In genomic region chr6:38307730-38308129, GRCh38 we compare ENCODE assay signal across 11 cellular contexts.
A peak's percentile ranks its signal among the peaks of the same experiment; 100 is the strongest.
DNase-seq lines count a peak whose midpoint lies in the region; ATAC-seq and TF ChIP-seq lines count a peak whose summit lies in the region.
"Had no signal": no experiment of that assay in that cellular context is flagged by ENCODE, and none has a peak within 500 bp of the region (broad histone marks: within the 10 kb centered on the region; RNA-seq: fewer than 3 reads in every experiment).

No MANE protein-coding gene starts in this region.

- no peaks in the 10 kb centered on the region for H3K36me3 Mint-ChIP-seq in activated T-helper 1 cell treated with anti-CD3 and anti-CD28 coated beads, Interleukin-12 subunit alpha, Interleukin-12 subunit beta, Interleukin-2, Interleukin-4 antibody, amounts not matched to agents 30 ng/mL and 10 ng/mL and 1 ng/mL, durations not matched to agents 14 hours and 24 hours and 36 hours (ENCODE audit: low read depth)

- DNase-seq in cardiac muscle cell (ENCODE audit: low read depth in 1 of 2, low spot score in 1 of 2) = no peak
- DNase-seq in right atrium auricular region (ENCODE audit: low spot score) = no peak
- DNase-seq in NCI-H69 (lab: John Stamatoyannopoulos, UW) = peak; percentile 16
- no peak for DNase-seq in activated T-helper 1 cell treated with anti-CD3 and anti-CD28 coated beads, Interleukin-12 subunit alpha, Interleukin-12 subunit beta, Interleukin-2, Interleukin-4 antibody, amounts not matched to agents 30 ng/mL and 10 ng/mL and 1 ng/mL, durations not matched to agents 14 hours and 24 hours and 36 hours (ENCODE audit: low spot score)
- no peak for DNase-seq in NCI-H1694 (lab: John Stamatoyannopoulos, UW)
- no peak for DNase-seq in transverse colon
- no peak for DNase-seq in right cardiac atrium
- DNase-seq: amygdala; NK-92 treated with Interleukin-12 subunit alpha and Interleukin-12 subunit beta, amount 100 ng/mL, for 24 hours; tibial artery had no signal

- H3K27ac Mint-ChIP-seq in activated T-helper 1 cell treated with anti-CD3 and anti-CD28 coated beads, Interleukin-12 subunit alpha, Interleukin-12 subunit beta, Interleukin-2, Interleukin-4 antibody, amounts not matched to agents 30 ng/mL and 10 ng/mL and 1 ng/mL, durations not matched to agents 14 hours and 24 hours and 36 hours = no peak overlapping the region

- no peak for TF ChIP-seq CTCF in cardiac muscle cell (IDR thresholded peaks at IDR 0.05; ENCODE audit: low read depth, low read length)
- no peak for TF ChIP-seq CTCF in right atrium auricular region (IDR thresholded peaks at IDR 0.05)
- TF ChIP-seq CTCF in transverse colon (IDR thresholded peaks at IDR 0.05) = no peak

- peaks cover 30% of the 10 kb centered on the region for H3K4me1 ChIP-seq in cardiac muscle cell (ENCODE audit: low read depth)
- H3K4me1 ChIP-seq in right atrium auricular region = peaks cover 0 to 24% of the 10 kb centered on the region in 2 donors
- peaks cover 0 to 11% (median 0%) of the 10 kb centered on the region in 4 donors for H3K4me1 ChIP-seq in transverse colon
- H3K4me1 ChIP-seq in right cardiac atrium (ENCODE audit: control insufficient read depth, insufficient read depth, low read length) = peaks cover 4% of the 10 kb centered on the region

- no peak overlapping the region for H3K4me3 ChIP-seq in cardiac muscle cell
- H3K4me3 ChIP-seq in right atrium auricular region = no peak overlapping the region
- H3K4me3 ChIP-seq in transverse colon = no peak overlapping the region
- no peak overlapping the region for H3K4me3 ChIP-seq in right cardiac atrium (ENCODE audit: low read length)
- H3K4me3 ChIP-seq: tibial artery had no signal

- H3K27ac ChIP-seq in cardiac muscle cell (peak overlapping the region; percentile 34), right atrium auricular region (no peak overlapping the region), transverse colon (no peak overlapping the region), right cardiac atrium (ENCODE audit: low read length) (no peak overlapping the region)
- H3K27ac ChIP-seq: tibial artery had no signal

- no peak for TF ChIP-seq EP300 in transverse colon (IDR thresholded peaks at IDR 0.05; ENCODE audit: low read depth)

- no peaks in the 10 kb centered on the region for H3K27me3 Mint-ChIP-seq in activated T-helper 1 cell treated with anti-CD3 and anti-CD28 coated beads, Interleukin-12 subunit alpha, Interleukin-12 subunit beta, Interleukin-2, Interleukin-4 antibody, amounts not matched to agents 30 ng/mL and 10 ng/mL and 1 ng/mL, durations not matched to agents 14 hours and 24 hours and 36 hours (ENCODE audit: insufficient read depth)

- ATAC-seq in HG02885 (IDR thresholded peaks at IDR 0.05; ENCODE audit: poor library complexity, unreplicated experiment) (peak; percentile 71), right cardiac atrium (no peak)

- H3K27me3 ChIP-seq in cardiac muscle cell (no peaks in the 10 kb centered on the region), right atrium auricular region (no peaks in the 10 kb centered on the region), transverse colon (no peaks in the 10 kb centered on the region), right cardiac atrium (ENCODE audit: control insufficient read depth, insufficient read depth) (no peaks in the 10 kb centered on the region)
- H3K27me3 ChIP-seq: tibial artery had no signal

- peaks cover 16% of the 10 kb centered on the region for H3K4me1 Mint-ChIP-seq in activated T-helper 1 cell treated with anti-CD3 and anti-CD28 coated beads, Interleukin-12 subunit alpha, Interleukin-12 subunit beta, Interleukin-2, Interleukin-4 antibody, amounts not matched to agents 30 ng/mL and 10 ng/mL and 1 ng/mL, durations not matched to agents 14 hours and 24 hours and 36 hours (ENCODE audit: low read depth)

- in situ Hi-C loops in transverse colon (cut with MboI; ENCODE audit: low pct_ligation_motif_present in 1 of 4, low pct_unique_long_range_greater_than_20kb in 1 of 4, low sequenced_read_pairs in 3 of 4) = no loop called here

- no peaks in the 10 kb centered on the region for H3K9me3 ChIP-seq in cardiac muscle cell (ENCODE audit: low read depth)
- no peaks in the 10 kb centered on the region for H3K9me3 ChIP-seq in right atrium auricular region
- no peaks in the 10 kb centered on the region for H3K9me3 ChIP-seq in transverse colon
- no peaks in the 10 kb centered on the region for H3K9me3 ChIP-seq in right cardiac atrium (ENCODE audit: control insufficient read depth, low read length)
- H3K9me3 ChIP-seq: tibial artery had no signal

- TF ChIP-seq POLR2A in transverse colon (IDR thresholded peaks at IDR 0.05) = no peak

- intact Hi-C loops in activated T-helper 1 cell treated with anti-CD3 and anti-CD28 coated beads, Interleukin-12 subunit alpha, Interleukin-12 subunit beta, Interleukin-2, Interleukin-4 antibody, amounts not matched to agents 30 ng/mL and 10 ng/mL and 1 ng/mL, durations not matched to agents 14 hours and 24 hours and 36 hours (cut with micrococcal nuclease) = no loop called here
- intact Hi-C loops in transverse colon (cut with DNase I; ENCODE audit: low total_unique reads) = no loop called here
- intact Hi-C loops in right cardiac atrium (cut with DNase I) = no loop called here

- H3K9me3 Mint-ChIP-seq in activated T-helper 1 cell treated with anti-CD3 and anti-CD28 coated beads, Interleukin-12 subunit alpha, Interleukin-12 subunit beta, Interleukin-2, Interleukin-4 antibody, amounts not matched to agents 30 ng/mL and 10 ng/mL and 1 ng/mL, durations not matched to agents 14 hours and 24 hours and 36 hours = no peaks in the 10 kb centered on the region

- H3K4me3 Mint-ChIP-seq in activated T-helper 1 cell treated with anti-CD3 and anti-CD28 coated beads, Interleukin-12 subunit alpha, Interleukin-12 subunit beta, Interleukin-2, Interleukin-4 antibody, amounts not matched to agents 30 ng/mL and 10 ng/mL and 1 ng/mL, durations not matched to agents 14 hours and 24 hours and 36 hours = no peak overlapping the region

- no peaks in the 10 kb centered on the region for H3K36me3 ChIP-seq in cardiac muscle cell
- H3K36me3 ChIP-seq in right atrium auricular region = no peaks in the 10 kb centered on the region
- H3K36me3 ChIP-seq in transverse colon = no peaks in the 10 kb centered on the region
- H3K36me3 ChIP-seq: tibial artery had no signal
